In genomic region chr2:96890252-96890651, GRCh38 we compare ENCODE assay signal across 11 cellular contexts.
"Had no signal": no experiment of that assay in that cellular context is flagged by ENCODE, and none has a peak within 500 bp of the region (broad histone marks: within the 10 kb centered on the region; RNA-seq: fewer than 3 reads in every experiment).

No MANE protein-coding gene starts in this region.

- H3K27ac ChIP-seq: ovary had no signal

- H3K9me3 ChIP-seq: ovary, stomach had no signal

- ATAC-seq: left cardiac atrium had no signal

- H3K4me3 ChIP-seq: ovary, stomach had no signal

- DNase-seq: activated CD4-positive, alpha-beta T cell treated with anti-CD3 and anti-CD28 coated beads, Interleukin-2, amount 50 U/mL, for 1 hour; activated effector memory CD4-positive, alpha-beta T cell treated with Interleukin-2 at 50 U/mL for 16 hours; activated T-cell treated with anti-CD3 and anti-CD28 coated beads, Interleukin-2, amount 50 U/mL, for 1 hour; cerebellar nuclear complex; dermis blood vessel endothelial cell; endodermal cell; glutamatergic neuron; immature natural killer cell; left cardiac atrium; ovary; stomach had no signal

- H3K27me3 ChIP-seq: ovary, stomach had no signal

- H3K36me3 ChIP-seq: ovary, stomach had no signal
